ENCODE assay signal across 18 cellular contexts in the genomic region with DNA sequence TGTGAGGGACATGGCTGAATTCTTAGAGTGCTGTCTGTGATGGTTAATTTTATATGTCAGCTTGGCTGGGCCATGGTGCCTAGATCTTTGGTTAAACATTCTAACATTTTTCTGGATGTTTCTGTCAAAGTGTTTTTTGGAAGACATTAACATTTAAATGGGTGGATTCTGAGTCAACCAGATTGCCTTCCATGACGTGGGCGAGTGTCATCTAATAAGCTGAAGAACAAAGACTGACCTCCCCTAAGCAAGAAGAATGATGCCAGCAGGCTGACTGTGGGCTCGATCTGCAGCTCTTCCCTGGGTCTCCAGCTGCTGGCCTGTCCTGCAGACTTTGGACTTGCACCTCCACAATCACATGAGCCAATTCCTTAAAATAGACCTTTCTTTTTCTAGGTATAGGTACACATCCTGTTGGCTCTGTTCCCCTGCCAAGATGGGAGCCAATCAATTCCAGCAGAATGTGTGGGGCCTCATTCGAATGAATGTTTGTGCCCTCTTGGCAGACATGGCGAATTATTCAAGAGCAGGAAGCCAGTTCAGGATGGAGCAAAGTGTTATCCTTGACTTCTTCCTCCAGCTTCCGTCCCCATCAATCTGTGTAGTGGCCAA.
DNase-seq lines count a peak whose midpoint lies in the region; ATAC-seq and TF ChIP-seq lines count a peak whose summit lies in the region.
"Had no signal": no experiment of that assay in that cellular context is flagged by ENCODE, and none has a peak within 500 bp of the region (broad histone marks: within the 10 kb centered on the region; RNA-seq: fewer than 3 reads in every experiment).

No MANE protein-coding gene starts in this region.

- H3K27me3 ChIP-seq in mucosa of rectum (ENCODE audit: control insufficient read depth in 2 of 2, insufficient read depth in 2 of 2, low read length in 2 of 2): no peaks in the 10 kb centered on the region
- H3K27me3 ChIP-seq: brain microvascular endothelial cell, gastrocnemius medialis, thyroid gland had no signal

- no peak for TF ChIP-seq CTCF in cardiac fibroblast (IDR thresholded peaks at IDR 0.05; ENCODE audit: low read depth, low read length)

- H3K4me1 ChIP-seq in mucosa of rectum (ENCODE audit: control insufficient read depth in 2 of 2, insufficient read depth in 2 of 2, low read length in 2 of 2): peaks cover 14 to 24% of the 10 kb centered on the region in 2 donors
- H3K4me1 ChIP-seq: gastrocnemius medialis had no signal

- H3K36me3 ChIP-seq in mucosa of rectum (ENCODE audit: control insufficient read depth in 2 of 2, insufficient read depth in 2 of 2, low read length in 2 of 2): no peaks in the 10 kb centered on the region
- H3K36me3 ChIP-seq: brain microvascular endothelial cell, gastrocnemius medialis, neutrophil, thyroid gland had no signal

- H3K9me3 ChIP-seq in mucosa of rectum (ENCODE audit: control insufficient read depth in 2 of 2, low read length in 2 of 2): no peaks in the 10 kb centered on the region
- H3K9me3 ChIP-seq: Caco-2, gastrocnemius medialis, neutrophil, thyroid gland had no signal

- peak; percentile 56 for DNase-seq in AG08396 (ENCODE audit: low spot score)
- peak; percentile 12 for DNase-seq in HCEC 1CT
- DNase-seq in cardiac fibroblast (ENCODE audit: low read depth in 2 of 2): peak; percentile 41 to 46
- no peak for DNase-seq in GDM1 (lab: John Stamatoyannopoulos, UW)
- no peak for DNase-seq in DMS114 treated with DMSO at 0.1 percent for 48 hours (lab: John Stamatoyannopoulos, UW; ENCODE audit: unreplicated experiment)
- DNase-seq in CD1c-positive myeloid dendritic cell (ENCODE audit: extremely low spot score): no peak
- DNase-seq: activated CD8-positive, alpha-beta T cell treated with anti-CD3 and anti-CD28 coated beads, Interleukin-2, amount 10 ng/mL, durations not matched to agents 7 days and 5 days; activated T-cell treated with anti-CD3 and anti-CD28 coated beads, Interleukin-2, amount 50 U/mL, for 4 hours; brain microvascular endothelial cell; Caco-2; gastrocnemius medialis; NCI-H2227 treated with DMSO at 0.1 percent for 48 hours; retina; thyroid gland had no signal

- no peak overlapping the region for H3K9ac ChIP-seq in mucosa of rectum (ENCODE audit: low read depth in 1 of 2, low read length in 2 of 2)

- H3K4me3 ChIP-seq in cardiac fibroblast (replicated peaks in 1 of 2; ENCODE audit: low read depth in 2 of 2, low read length in 2 of 2) (no peak overlapping the region), mucosa of rectum (ENCODE audit: low read length in 2 of 2) (no peak overlapping the region)
- H3K4me3 ChIP-seq: gastrocnemius medialis, thyroid gland had no signal

- H3K27ac ChIP-seq in mucosa of rectum (ENCODE audit: low read depth in 2 of 2, low read length in 2 of 2): peak overlapping the region; percentile 19 to 27
- H3K27ac ChIP-seq: brain microvascular endothelial cell, gastrocnemius medialis, neutrophil, RWPE1, thyroid gland had no signal

- ATAC-seq in HG02852 (IDR thresholded peaks at IDR 0.05; ENCODE audit: unreplicated experiment): no peak
- ATAC-seq: activated CD8-positive, alpha-beta T cell treated with anti-CD3 and anti-CD28 coated beads, Interleukin-2, amount 10 ng/mL, durations not matched to agents 7 days and 5 days; activated T-cell treated with anti-CD3 and anti-CD28 coated beads, Interleukin-2, amount 50 U/mL, for 4 hours; gastrocnemius medialis had no signal

Comparison
In these comparisons a context has a peak if more than half of its experiments do, and no peak if none do; other contexts are left out.
1. DNase-seq: peak in AG08396 (single experiment), HCEC 1CT (single experiment) and cardiac fibroblast (2 of 2); none in GDM1 (single experiment), DMS114 treated with DMSO at 0.1 percent for 48 hours (single experiment) and CD1c-positive myeloid dendritic cell (single experiment).